2 cellular contexts compared by ENCODE assay signal in the genomic region with DNA sequence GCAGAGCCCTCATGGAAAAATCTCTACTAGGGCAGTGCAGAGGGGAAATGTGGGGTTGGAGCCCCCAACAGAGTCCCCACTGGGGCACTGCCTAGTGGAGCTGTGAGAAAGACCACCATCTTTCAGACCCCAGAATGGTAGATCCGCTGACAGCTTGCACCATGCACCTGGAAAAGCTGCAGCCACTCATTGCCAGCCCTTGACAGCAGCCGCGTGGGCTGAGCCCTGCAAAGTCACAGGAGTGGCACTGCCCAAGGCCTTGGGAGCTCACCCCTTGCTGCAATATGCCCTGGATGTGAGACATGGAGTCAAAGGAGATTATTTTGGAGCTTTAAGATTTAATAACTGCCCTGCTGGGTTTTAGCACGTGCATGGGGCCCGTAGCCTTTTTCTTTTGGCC. TPM values are rescaled to one million over a fixed set of nuclear protein-coding genes. Genes with fewer than 3 reads are reported as not detected.
"Had no signal": no experiment of that assay in that cellular context is flagged by ENCODE, and none has a peak within 500 bp of the region (broad histone marks: within the 10 kb centered on the region; RNA-seq: fewer than 3 reads in every experiment).

No MANE protein-coding gene starts in this region.

RNA-seq across cellular contexts. Expression of gene DZIP1, which starts 40.5 kb away (rescaled TPM):
- total RNA-seq: naive thymus-derived CD4-positive, alpha-beta T cell; natural killer cell had no signal
- polyA plus RNA-seq: naive thymus-derived CD4-positive, alpha-beta T cell had no signal
